Comparison of ENCODE assay signal across 21 cellular contexts in genomic region chr5:15687401-15687800, GRCh38.
"Had no signal": no experiment of that assay in that cellular context is flagged by ENCODE, and none has a peak within 500 bp of the region (broad histone marks: within the 10 kb centered on the region; RNA-seq: fewer than 3 reads in every experiment).

No MANE protein-coding gene starts in this region.

- DNase-seq: activated CD4-positive, alpha-beta memory T cell treated with anti-CD3 and anti-CD28 coated beads for 36 hours; activated CD4-positive, alpha-beta T cell treated with anti-CD3 and anti-CD28 coated beads for 1 hour; activated CD4-positive, alpha-beta T cell treated with anti-CD3 and anti-CD28 coated beads, Interleukin-2, amount 10 ng/mL, durations not matched to agents 24 days and 14 days; activated CD8-positive, alpha-beta memory T cell treated with anti-CD3 and anti-CD28 coated beads for 24 hours; activated naive CD4-positive, alpha-beta T cell treated with anti-CD3 and anti-CD28 coated beads, Interleukin-2, amount 50 U/mL, for 16 hours; activated naive CD8-positive, alpha-beta T cell treated with anti-CD3 and anti-CD28 coated beads, Interleukin-2, amount 10 ng/mL, durations not matched to agents 7 days and 5 days; adrenal gland; cerebellar nuclear complex; MG63; MV-4-11; NCI-H1092 treated with DMSO at 0.1 percent for 48 hours; NCI-H1417 treated with DMSO at 0.1 percent for 48 hours; NCI-H1694; NCI-H2029; NCI-H2107; NCI-H446; NCI-H524; SHP77; T-helper 17 cell; T-helper 9 cell had no signal

- ATAC-seq: T-helper 17 cell, WTC11 had no signal

- H3K27ac ChIP-seq: adrenal gland had no signal
